17 cellular contexts compared by ENCODE assay signal in genomic region chr11:46299425-46300067, GRCh38. TPM values are rescaled to one million over a fixed set of nuclear protein-coding genes. Genes with fewer than 3 reads are reported as not detected.
A peak's percentile ranks its signal among the peaks of the same experiment; 100 is the strongest.
DNase-seq lines count a peak whose midpoint lies in the region; FAIRE-seq and TF ChIP-seq lines count a peak whose summit lies in the region.
"Had no signal": no experiment of that assay in that cellular context is flagged by ENCODE, and none has a peak within 500 bp of the region (broad histone marks: within the 10 kb centered on the region; RNA-seq: fewer than 3 reads in every experiment).

No MANE protein-coding gene starts in this region.

- no peak overlapping the region for H3K4me3 ChIP-seq in GM12864 (ENCODE audit: low read depth, low read length)
- peak overlapping the region; percentile 50 for H3K4me3 ChIP-seq in skeletal muscle satellite cell (ENCODE audit: low read length)
- H3K4me3 ChIP-seq: Peyer's patch, prostate gland, testis had no signal

- peaks cover 8% of the 10 kb centered on the region for H3K36me3 ChIP-seq in skeletal muscle satellite cell (ENCODE audit: insufficient read depth, low read length)
- H3K36me3 ChIP-seq: prostate gland had no signal

- H3K4me3 Mint-ChIP-seq in chondrocyte (ENCODE audit: unreplicated experiment), result no peak overlapping the region
- H3K4me3 Mint-ChIP-seq: activated CD4-positive, alpha-beta T cell treated with anti-CD3 and anti-CD28 coated beads, Interleukin-2, amount 10 ng/mL, durations not matched to agents 24 days and 14 days; activated T-cell treated with anti-CD3 and anti-CD28 coated beads, Interleukin-2, amount 50 U/mL, for 24 hours; CD4-positive, alpha-beta memory T cell; T-helper 1 cell treated with Interleukin-12 subunit alpha and Interleukin-12 subunit beta and Interleukin-4 antibody, amounts not matched to agents 30 μg/mL and 1 μg/mL, for 36 hours had no signal

- peaks cover 48% of the 10 kb centered on the region for H3K4me1 Mint-ChIP-seq in chondrocyte (ENCODE audit: low read depth)

- H3K9ac ChIP-seq in skeletal muscle satellite cell (ENCODE audit: low read depth, low read length), result peak overlapping the region; percentile 27
- H3K9ac ChIP-seq: KMS-11 had no signal

- no peaks in the 10 kb centered on the region for H3K9me3 Mint-ChIP-seq in chondrocyte (ENCODE audit: low read depth)
- H3K9me3 Mint-ChIP-seq: activated CD4-positive, alpha-beta T cell treated with anti-CD3 and anti-CD28 coated beads, Interleukin-2, amount 10 ng/mL, durations not matched to agents 24 days and 14 days; activated T-cell treated with anti-CD3 and anti-CD28 coated beads, Interleukin-2, amount 50 U/mL, for 24 hours; CD4-positive, alpha-beta memory T cell; T-helper 1 cell treated with Interleukin-12 subunit alpha and Interleukin-12 subunit beta and Interleukin-4 antibody, amounts not matched to agents 30 μg/mL and 1 μg/mL, for 36 hours had no signal

- H3K27me3 Mint-ChIP-seq in chondrocyte (ENCODE audit: low read depth), result no peaks in the 10 kb centered on the region

- H3K9me3 ChIP-seq in skeletal muscle satellite cell (replicated peaks; ENCODE audit: low read length), result no peaks in the 10 kb centered on the region
- H3K9me3 ChIP-seq: Peyer's patch, prostate gland, testis had no signal

- peak; percentile 12 for TF ChIP-seq CTCF in GM12864 (IDR thresholded peaks at IDR 0.05; ENCODE audit: low read depth, low read length, missing control alignments)
- TF ChIP-seq CTCF in chondrocyte (IDR thresholded peaks at IDR 0.05), result no peak

- H3K27me3 ChIP-seq in skeletal muscle satellite cell (ENCODE audit: control insufficient read depth, insufficient read depth, low read length), result no peaks in the 10 kb centered on the region
- H3K27me3 ChIP-seq: Peyer's patch, testis had no signal

- FAIRE-seq in GM19239 (lab: Jason Lieb, UNC), result no peak
- FAIRE-seq: colon had no signal

- DNase-seq in GM12864 (ENCODE audit: low read depth) (no peak), M059J (ENCODE audit: low read depth) (peak; percentile 79), chondrocyte (ENCODE audit: low spot score) (no peak), NCI-H1930 (lab: John Stamatoyannopoulos, UW) (no peak), GM19239 (ENCODE audit: insufficient read length, low spot score) (no peak), putamen (ENCODE audit: low spot score) (no peak)
- DNase-seq: activated CD4-positive, alpha-beta T cell treated with anti-CD3 and anti-CD28 coated beads, Interleukin-2, amount 10 ng/mL, durations not matched to agents 24 days and 14 days; activated T-cell treated with anti-CD3 and anti-CD28 coated beads, Interleukin-2, amount 50 U/mL, for 24 hours; CD4-positive, alpha-beta memory T cell; NCI-H510A treated with DMSO at 0.1 percent for 48 hours; Peyer's patch; testis had no signal

- peak overlapping the region; percentile 79 for H3K4me2 ChIP-seq in skeletal muscle satellite cell (ENCODE audit: low read length)
- H3K4me2 ChIP-seq: KMS-11 had no signal

- H3K27ac Mint-ChIP-seq in chondrocyte (ENCODE audit: unreplicated experiment), result peak overlapping the region; percentile 90
- H3K27ac Mint-ChIP-seq: activated CD4-positive, alpha-beta T cell treated with anti-CD3 and anti-CD28 coated beads, Interleukin-2, amount 10 ng/mL, durations not matched to agents 24 days and 14 days; activated T-cell treated with anti-CD3 and anti-CD28 coated beads, Interleukin-2, amount 50 U/mL, for 24 hours; CD4-positive, alpha-beta memory T cell; T-helper 1 cell treated with Interleukin-12 subunit alpha and Interleukin-12 subunit beta and Interleukin-4 antibody, amounts not matched to agents 30 μg/mL and 1 μg/mL, for 36 hours had no signal

- peaks cover 14% of the 10 kb centered on the region for H3K36me3 Mint-ChIP-seq in chondrocyte (ENCODE audit: low read depth)
- H3K36me3 Mint-ChIP-seq: CD4-positive, alpha-beta memory T cell had no signal

- peaks cover 56% of the 10 kb centered on the region for H3K4me1 ChIP-seq in skeletal muscle satellite cell (ENCODE audit: control insufficient read depth, insufficient read depth, low read length)

RNA-seq across cellular contexts. Expression of gene CREB3L1, which starts 22.1 kb away (rescaled TPM):
- 40.1 and 70.3 TPM in 2 replicates for total RNA-seq in M059J (2014; rRNA removed; shearing (Covaris generic))
- total RNA-seq in chondrocyte, result 83.1 to 192 TPM (median 190 TPM) in 3 replicates
- total RNA-seq in skeletal muscle satellite cell (2012; rRNA removed), result 10.4 and 18.6 TPM in 2 replicates
- total RNA-seq: CD4-positive, alpha-beta memory T cell had no signal

RNA-seq across cellular contexts. Expression of gene DGKZ, which starts 47.7 kb away (rescaled TPM):
- total RNA-seq in M059J (2014; rRNA removed; shearing (Covaris generic)), result 38.4 and 73.4 TPM in 2 replicates
- 41.9 to 47.4 TPM (median 46.8 TPM) in 3 replicates for total RNA-seq in chondrocyte
- 42.6 and 48.1 TPM in 2 replicates for total RNA-seq in skeletal muscle satellite cell (2012; rRNA removed)
